1 cellular context compared by ENCODE assay signal in genomic region chr11:60880635-60881282, GRCh38.
A peak's percentile ranks its signal among the peaks of the same experiment; 100 is the strongest.
TF ChIP-seq lines count a peak whose summit lies in the region.

No MANE protein-coding gene starts in this region.

TF ChIP-seq in HepG2, 621 proteins besides CTCF, POLR2A, EP300 and RAD21 (continued from another document and continues in another):
- TF ChIP-seq ZBTB46 (CRISPR knock-in tag; IDR thresholded peaks at IDR 0.05; ENCODE audit: borderline replicate concordance), result no peak
- TF ChIP-seq NR2C2 (CRISPR knock-in tag; IDR thresholded peaks at IDR 0.05; ENCODE audit: borderline replicate concordance), result peak; percentile 61
- TF ChIP-seq NONO (IDR thresholded peaks at IDR 0.05), result no peak
- peak; percentile 96 for TF ChIP-seq NONO (CRISPR knock-in tag; conservative IDR thresholded peaks at IDR 0.05)
- TF ChIP-seq ATF3 (CRISPR knock-in tag; IDR thresholded peaks at IDR 0.05), result no peak
- peak; percentile 83; the same call in 1 of the 2 replicates for TF ChIP-seq KDM4B (CRISPR knock-in tag; IDR thresholded peaks at IDR 0.05)
- no peak for TF ChIP-seq ZNF333 (CRISPR knock-in tag; IDR thresholded peaks at IDR 0.05; ENCODE audit: borderline replicate concordance)
- TF ChIP-seq ZNF550 (CRISPR knock-in tag; IDR thresholded peaks at IDR 0.05; ENCODE audit: borderline replicate concordance), result 0 out of 2 replicates have a peak, but pooled peaks have one; percentile 64
- TF ChIP-seq ZFP90 (CRISPR knock-in tag; IDR thresholded peaks at IDR 0.05; ENCODE audit: borderline replicate concordance), result peak; percentile 91; the same call in 1 of the 2 replicates
- TF ChIP-seq IKZF1 (IDR thresholded peaks at IDR 0.05), result no peak
- TF ChIP-seq ZNF230 (CRISPR knock-in tag; IDR thresholded peaks at IDR 0.05), result peak; percentile 60; the same call in 1 of the 2 replicates
- no peak for TF ChIP-seq EZH2 (conservative IDR thresholded peaks at IDR 0.05; ENCODE audit: low read depth, low read length)
- no peak for TF ChIP-seq ZNF776 (CRISPR knock-in tag; IDR thresholded peaks at IDR 0.05)
- no peak; the same call in 1 of the 2 replicates for TF ChIP-seq SAFB2 (CRISPR knock-in tag; IDR thresholded peaks at IDR 0.05; ENCODE audit: borderline replicate concordance, low read depth)
- peak; percentile 96 for TF ChIP-seq ZNF772 (CRISPR knock-in tag; IDR thresholded peaks at IDR 0.05)
- no peak for TF ChIP-seq ZNF432 (CRISPR knock-in tag; IDR thresholded peaks at IDR 0.05; ENCODE audit: borderline replicate concordance)
- TF ChIP-seq TOE1 (CRISPR knock-in tag; IDR thresholded peaks at IDR 0.05), result no peak
- no peak for TF ChIP-seq ZNF83 (CRISPR knock-in tag; IDR thresholded peaks at IDR 0.05; ENCODE audit: borderline replicate concordance)
- TF ChIP-seq ZNF660 (CRISPR knock-in tag; IDR thresholded peaks at IDR 0.05; ENCODE audit: borderline replicate concordance, low read depth), result no peak
- peak; percentile 91 for TF ChIP-seq SMAD3 (CRISPR knock-in tag; IDR thresholded peaks at IDR 0.05)
- no peak for TF ChIP-seq HNRNPK (IDR thresholded peaks at IDR 0.05; ENCODE audit: low read depth, low read length, poor library complexity, severe bottlenecking)
- peak; percentile 63; the same call in 1 of the 2 replicates for TF ChIP-seq KLF11 (CRISPR knock-in tag; IDR thresholded peaks at IDR 0.05)
- no peak for TF ChIP-seq ZNF251 (CRISPR knock-in tag; IDR thresholded peaks at IDR 0.05)
- no peak for TF ChIP-seq DDIT3 (CRISPR knock-in tag; IDR thresholded peaks at IDR 0.05)
- no peak for TF ChIP-seq RBM22 (optimal IDR thresholded peaks at IDR 0.05; ENCODE audit: low read length)
- TF ChIP-seq ZNF441 (CRISPR knock-in tag; IDR thresholded peaks at IDR 0.05; ENCODE audit: borderline replicate concordance), result peak; percentile 94
- no peak for TF ChIP-seq TEAD2 (CRISPR knock-in tag; IDR thresholded peaks at IDR 0.05)
- peak; percentile 98 for TF ChIP-seq SOX13 (IDR thresholded peaks at IDR 0.05)
- TF ChIP-seq SOX13 (CRISPR knock-in tag; conservative IDR thresholded peaks at IDR 0.05 in 1 of 2, IDR thresholded peaks at IDR 0.05 in 1 of 2), result peak in 1 of 2 experiments; percentile 99; a peak in 2 of 4 replicates
- no peak for TF ChIP-seq MAF1 (CRISPR knock-in tag; IDR thresholded peaks at IDR 0.05; ENCODE audit: borderline replicate concordance)
- TF ChIP-seq FOXK1 (CRISPR knock-in tag; IDR thresholded peaks at IDR 0.05; ENCODE audit: borderline replicate concordance, low read depth), result peak; percentile 97
- no peak for TF ChIP-seq DZIP1 (CRISPR knock-in tag; IDR thresholded peaks at IDR 0.05)
- peak; percentile 70; the same call in 1 of the 2 replicates for TF ChIP-seq ZNF709 (CRISPR knock-in tag; IDR thresholded peaks at IDR 0.05)
- peak; percentile 95; the same call in 1 of the 2 replicates for TF ChIP-seq ZNF232 (CRISPR knock-in tag; IDR thresholded peaks at IDR 0.05; ENCODE audit: borderline replicate concordance)
- TF ChIP-seq ETS1 (CRISPR knock-in tag; IDR thresholded peaks at IDR 0.05), result no peak
- peak; percentile 64; the same call in 1 of the 2 replicates for TF ChIP-seq ZNF501 (CRISPR knock-in tag; IDR thresholded peaks at IDR 0.05)
- TF ChIP-seq TERF1 (CRISPR knock-in tag; IDR thresholded peaks at IDR 0.05), result no peak
- peak; percentile 87; the same call in 1 of the 2 replicates for TF ChIP-seq ZNF317 (CRISPR knock-in tag; IDR thresholded peaks at IDR 0.05)
- peak; percentile 15 for TF ChIP-seq YY1 (IDR thresholded peaks at IDR 0.05; ENCODE audit: insufficient read depth, insufficient replicate concordance, low read depth, low read length)
- 0 out of 2 replicates have a peak, but pooled peaks have one; percentile 26 for TF ChIP-seq GZF1 (CRISPR knock-in tag; IDR thresholded peaks at IDR 0.05)
- peak; percentile 58; the same call in 1 of the 2 replicates for TF ChIP-seq MNT (IDR thresholded peaks at IDR 0.05)
- TF ChIP-seq ZNF710 (CRISPR knock-in tag; IDR thresholded peaks at IDR 0.05; ENCODE audit: borderline replicate concordance), result peak; percentile 90; the same call in 1 of the 2 replicates
- TF ChIP-seq ETV5 (CRISPR knock-in tag; IDR thresholded peaks at IDR 0.05; ENCODE audit: borderline replicate concordance), result peak; percentile 91; the same call in 1 of the 2 replicates
- peak; percentile 58; the same call in 1 of the 2 replicates for TF ChIP-seq ZNF563 (CRISPR knock-in tag; IDR thresholded peaks at IDR 0.05)
- TF ChIP-seq SRF (IDR thresholded peaks at IDR 0.05; ENCODE audit: low read depth, low read length), result no peak
- no peak for TF ChIP-seq SOX6 (IDR thresholded peaks at IDR 0.05)
- TF ChIP-seq SOX6 (CRISPR knock-in tag; IDR thresholded peaks at IDR 0.05), result peak; percentile 99
- no peak for TF ChIP-seq NFE2L1 (CRISPR knock-in tag; IDR thresholded peaks at IDR 0.05; ENCODE audit: borderline replicate concordance)
- TF ChIP-seq GLI4 (CRISPR knock-in tag; IDR thresholded peaks at IDR 0.05; ENCODE audit: borderline replicate concordance), result no peak
- peak; percentile 87 for TF ChIP-seq MYPOP (CRISPR knock-in tag; IDR thresholded peaks at IDR 0.05)
- TF ChIP-seq PITX1 (CRISPR knock-in tag; IDR thresholded peaks at IDR 0.05), result peak; percentile 100
- peak; percentile 98 for TF ChIP-seq ZKSCAN8 (CRISPR knock-in tag; IDR thresholded peaks at IDR 0.05; ENCODE audit: borderline replicate concordance)
- TF ChIP-seq SNAPC5 (CRISPR knock-in tag; IDR thresholded peaks at IDR 0.05; ENCODE audit: borderline replicate concordance), result no peak
- no peak for TF ChIP-seq ZNF740 (CRISPR knock-in tag; IDR thresholded peaks at IDR 0.05)
- no peak for TF ChIP-seq HOXA7 (CRISPR knock-in tag; IDR thresholded peaks at IDR 0.05)
- TF ChIP-seq IRF2 (CRISPR knock-in tag; IDR thresholded peaks at IDR 0.05), result peak; percentile 95
- TF ChIP-seq PHF21A (CRISPR knock-in tag; IDR thresholded peaks at IDR 0.05), result peak; percentile 92
- TF ChIP-seq BRCA1 (CRISPR knock-in tag; IDR thresholded peaks at IDR 0.05), result peak; percentile 88; the same call in 1 of the 2 replicates
- peak; percentile 97 for TF ChIP-seq RARA (CRISPR knock-in tag; IDR thresholded peaks at IDR 0.05)
- no peak for TF ChIP-seq PAF1 (CRISPR knock-in tag; IDR thresholded peaks at IDR 0.05)
- peak; percentile 91 for TF ChIP-seq GFI1 (CRISPR knock-in tag; IDR thresholded peaks at IDR 0.05; ENCODE audit: borderline replicate concordance)
- no peak for TF ChIP-seq THAP8 (CRISPR knock-in tag; IDR thresholded peaks at IDR 0.05; ENCODE audit: borderline replicate concordance)
- TF ChIP-seq MEIS1 (CRISPR knock-in tag; IDR thresholded peaks at IDR 0.05; ENCODE audit: borderline replicate concordance), result peak; percentile 98
- peak; percentile 51; the same call in 1 of the 2 replicates for TF ChIP-seq YEATS2 (CRISPR knock-in tag; IDR thresholded peaks at IDR 0.05; ENCODE audit: borderline replicate concordance)
